2 cellular contexts compared by ENCODE assay signal in the genomic region with DNA sequence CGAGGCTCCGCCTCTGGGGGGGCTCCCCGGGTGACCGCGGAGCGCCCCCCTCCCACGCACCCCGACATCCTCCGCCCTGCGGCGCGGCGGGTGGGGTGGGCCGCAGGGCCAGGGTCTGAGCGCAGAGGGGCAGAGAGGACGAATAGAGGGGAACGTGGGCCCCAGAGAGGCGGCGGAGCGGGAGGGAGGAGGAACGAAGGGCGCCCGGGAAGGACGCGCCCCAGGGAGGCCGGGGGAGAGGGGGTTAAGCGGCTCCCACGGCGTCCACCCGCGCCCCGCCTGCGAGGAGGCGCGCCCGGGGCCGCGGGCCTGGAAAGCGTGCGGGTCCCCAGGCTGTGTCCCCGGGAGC.
TF ChIP-seq lines count a peak whose summit lies in the region.

No MANE protein-coding gene starts in this region.

TF ChIP-seq in HEK293, 187 proteins besides CTCF, POLR2A, EP300 and RAD21:
- TF ChIP-seq FEZF1 (tag by site-specific recombination; IDR thresholded peaks at IDR 0.05) = no peak
- TF ChIP-seq ZNF10 (tag by site-specific recombination; IDR thresholded peaks at IDR 0.05) = no peak
- no peak for TF ChIP-seq ZNF660 (tag by site-specific recombination; IDR thresholded peaks at IDR 0.05)
- TF ChIP-seq ZNF664 (tag by site-specific recombination; IDR thresholded peaks at IDR 0.05) = no peak
- TF ChIP-seq KLF8 (tag by site-specific recombination; IDR thresholded peaks at IDR 0.05) = 0 out of 2 replicates have a peak, but pooled peaks have one; percentile 21

TF ChIP-seq in K562, 482 proteins besides CTCF, POLR2A, EP300 and RAD21:
- 0 out of 2 replicates have a peak, but pooled peaks have one; percentile 4 for TF ChIP-seq ZFX (CRISPR knock-in tag; IDR thresholded peaks at IDR 0.05)
- TF ChIP-seq, protein P1, sequence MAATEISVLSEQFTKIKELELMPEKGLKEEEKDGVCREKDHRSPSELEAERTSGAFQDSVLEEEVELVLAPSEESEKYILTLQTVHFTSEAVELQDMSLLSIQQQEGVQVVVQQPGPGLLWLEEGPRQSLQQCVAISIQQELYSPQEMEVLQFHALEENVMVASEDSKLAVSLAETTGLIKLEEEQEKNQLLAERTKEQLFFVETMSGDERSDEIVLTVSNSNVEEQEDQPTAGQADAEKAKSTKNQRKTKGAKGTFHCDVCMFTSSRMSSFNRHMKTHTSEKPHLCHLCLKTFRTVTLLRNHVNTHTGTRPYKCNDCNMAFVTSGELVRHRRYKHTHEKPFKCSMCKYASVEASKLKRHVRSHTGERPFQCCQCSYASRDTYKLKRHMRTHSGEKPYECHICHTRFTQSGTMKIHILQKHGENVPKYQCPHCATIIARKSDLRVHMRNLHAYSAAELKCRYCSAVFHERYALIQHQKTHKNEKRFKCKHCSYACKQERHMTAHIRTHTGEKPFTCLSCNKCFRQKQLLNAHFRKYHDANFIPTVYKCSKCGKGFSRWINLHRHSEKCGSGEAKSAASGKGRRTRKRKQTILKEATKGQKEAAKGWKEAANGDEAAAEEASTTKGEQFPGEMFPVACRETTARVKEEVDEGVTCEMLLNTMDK (IDR thresholded peaks at IDR 0.05; ENCODE audit: borderline replicate concordance, insufficient read depth, low read depth, low read length, poor library complexity, severe bottlenecking) = no peak
